ENCODE assay signal across 23 cellular contexts in the genomic region with DNA sequence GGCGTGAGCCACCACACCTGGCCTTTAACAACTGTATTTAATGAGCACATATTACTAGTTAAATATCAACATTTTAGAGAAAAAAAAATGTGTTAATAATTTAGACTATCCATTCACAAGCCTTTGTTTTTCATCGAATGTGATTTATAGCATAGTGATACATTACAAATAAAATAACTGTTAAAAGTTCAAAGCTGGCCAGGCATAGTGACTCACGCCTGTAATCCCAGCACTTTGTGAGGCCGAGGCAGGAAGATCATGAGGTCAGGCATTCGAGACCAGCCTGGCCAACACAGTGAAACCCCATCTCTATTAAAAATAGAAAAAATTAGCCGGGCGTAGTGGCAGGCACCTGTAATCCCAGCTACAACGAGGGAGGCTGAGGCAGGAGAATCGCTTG.
DNase-seq lines count a peak whose midpoint lies in the region; ATAC-seq and TF ChIP-seq lines count a peak whose summit lies in the region.
"Had no signal": no experiment of that assay in that cellular context is flagged by ENCODE, and none has a peak within 500 bp of the region (broad histone marks: within the 10 kb centered on the region; RNA-seq: fewer than 3 reads in every experiment).

No MANE protein-coding gene starts in this region.

- ATAC-seq in RWPE2 (ENCODE audit: low read depth) (peak; percentile 29; the same call in 1 of the 3 replicates), aorta (ENCODE audit: low FRiP score) (no peak), GM18868 (IDR thresholded peaks at IDR 0.05; ENCODE audit: unreplicated experiment) (no peak)

- in situ Hi-C loops in GM23248 (cut with MboI), result no loop called here

- H3K4me2 ChIP-seq in GM23248 (ENCODE audit: unreplicated experiment), result no peak overlapping the region
- no peak overlapping the region for H3K4me2 ChIP-seq in osteoblast (ENCODE audit: insufficient read depth, low read length)
- H3K4me2 ChIP-seq: PC-9 had no signal

- H3K36me3 ChIP-seq in GM23248 (ENCODE audit: low read depth), result no peaks in the 10 kb centered on the region
- H3K36me3 ChIP-seq in RWPE2 (ENCODE audit: low read depth), result no peaks in the 10 kb centered on the region
- no peaks in the 10 kb centered on the region for H3K36me3 ChIP-seq in osteoblast (ENCODE audit: insufficient read depth, low read length)
- no peaks in the 10 kb centered on the region for H3K36me3 ChIP-seq in aorta (ENCODE audit: control insufficient read depth in 1 of 2, insufficient read depth in 2 of 2, low read length in 1 of 2)

- H3K9me2 ChIP-seq in GM23248 (ENCODE audit: insufficient read depth), result no peaks in the 10 kb centered on the region

- H3F3A ChIP-seq in GM23248 (ENCODE audit: insufficient read depth), result no peaks in the 10 kb centered on the region

- no peaks in the 10 kb centered on the region for H3K79me2 ChIP-seq in GM23248 (ENCODE audit: insufficient read depth)
- H3K79me2 ChIP-seq in osteoblast (ENCODE audit: insufficient read depth, low read length), result no peaks in the 10 kb centered on the region

- H3K9ac ChIP-seq in GM23248, result no peak overlapping the region

- H3K27ac ChIP-seq in GM23248 (no peak overlapping the region), RWPE2 (ENCODE audit: poor library complexity, severe bottlenecking) (no peak overlapping the region), osteoblast (ENCODE audit: low read depth, low read length) (no peak overlapping the region), aorta (ENCODE audit: low read depth in 1 of 2, low read length in 2 of 2) (no peak overlapping the region)
- H3K27ac ChIP-seq: PC-9 had no signal

- intact Hi-C loops in aorta (cut with DNase I), result no loop called here

- H4K20me1 ChIP-seq in GM23248 (ENCODE audit: insufficient read depth), result no peaks in the 10 kb centered on the region
- H4K20me1 ChIP-seq in osteoblast (ENCODE audit: insufficient read depth, low read length), result no peaks in the 10 kb centered on the region

- H3K4me1 ChIP-seq in GM23248 (ENCODE audit: insufficient read depth), result no peaks in the 10 kb centered on the region
- H3K4me1 ChIP-seq in RWPE2 (ENCODE audit: insufficient read depth, poor library complexity, severe bottlenecking), result no peaks in the 10 kb centered on the region
- H3K4me1 ChIP-seq in osteoblast (ENCODE audit: insufficient read depth, low read length), result no peaks in the 10 kb centered on the region
- H3K4me1 ChIP-seq in aorta (ENCODE audit: control insufficient read depth in 1 of 2, insufficient read depth in 2 of 2, low read length in 2 of 2), result no peaks in the 10 kb centered on the region

- no peak overlapping the region for H2AFZ ChIP-seq in GM23248
- H2AFZ ChIP-seq in osteoblast (ENCODE audit: low read length), result no peak overlapping the region
- H2AFZ ChIP-seq: PC-9 had no signal

- WGBS in GM23248 (ENCODE audit: low coverage in 1 of 2, low lambda C conversion rate in 2 of 2, missing lambda C conversion rate in 2 of 2), 2 experiments, result 55 to 60% methylated on average over 9 of the region's 9 CpGs
- WGBS in aorta, 2 donors, result 88 to 93% methylated on average over 9 of the region's 9 CpGs

- H3K27me3 ChIP-seq in GM23248 (replicated peaks; ENCODE audit: insufficient read depth), result no peaks in the 10 kb centered on the region
- H3K27me3 ChIP-seq in RWPE2 (ENCODE audit: insufficient read depth, poor library complexity, severe bottlenecking), result no peaks in the 10 kb centered on the region
- H3K27me3 ChIP-seq in osteoblast (ENCODE audit: insufficient read depth, low read length), result no peaks in the 10 kb centered on the region
- no peaks in the 10 kb centered on the region for H3K27me3 ChIP-seq in aorta (ENCODE audit: control insufficient read depth in 1 of 2, insufficient read depth in 2 of 2, low read length in 1 of 2)

- TF ChIP-seq CTCF in RWPE2 (IDR thresholded peaks at IDR 0.05; ENCODE audit: poor library complexity, severe bottlenecking) (no peak), osteoblast (IDR thresholded peaks at IDR 0.05; ENCODE audit: extremely low read depth, low read depth, low read length) (no peak)

- peak; percentile 59 for DNase-seq in GM23248
- no peak for DNase-seq in RWPE2 (ENCODE audit: low spot score)
- DNase-seq in dermis blood vessel endothelial cell, result peak; percentile 38
- DNase-seq in osteoblast (ENCODE audit: insufficient read length, low spot score, missing footprints), result peak; percentile 9
- DNase-seq in aorta, result no peak
- no peak for DNase-seq in NCI-H1092 (lab: John Stamatoyannopoulos, UW)
- DNase-seq in AML-193 (lab: John Stamatoyannopoulos, UW), result no peak
- DNase-seq: C1 segment of cervical spinal cord; CD4-positive, alpha-beta memory T cell; COR-L47; DMS79; EL; GDM1; KG1; NCI-H1048; NCI-H1417 treated with DMSO at 0.1 percent for 48 hours; NCI-H1694 treated with DMSO at 0.1 percent for 48 hours; NCI-H2081; NCI-H2227 treated with DMSO at 0.1 percent for 48 hours; NCI-H526 treated with DMSO at 0.1 percent for 48 hours; PC-9; Right ventricle myocardium superior had no signal

- H3K4me3 ChIP-seq in GM23248 (no peak overlapping the region), RWPE2 (ENCODE audit: severe bottlenecking) (no peak overlapping the region), osteoblast (ENCODE audit: insufficient read depth, low read length) (no peak overlapping the region), aorta (ENCODE audit: low read length in 2 of 2) (no peak overlapping the region)
- H3K4me3 ChIP-seq: PC-9 had no signal

- H3K9me3 ChIP-seq in GM23248 (ENCODE audit: low read depth) (no peaks in the 10 kb centered on the region), RWPE2 (ENCODE audit: severe bottlenecking) (no peaks in the 10 kb centered on the region), osteoblast (ENCODE audit: low read depth, low read length) (no peaks in the 10 kb centered on the region), aorta (ENCODE audit: control insufficient read depth, low read length) (no peaks in the 10 kb centered on the region)

Comparison
In these comparisons a context has a peak if more than half of its experiments do, and no peak if none do; other contexts are left out.
1. DNase-seq: peak in GM23248 (single experiment), dermis blood vessel endothelial cell (single experiment) and osteoblast (single experiment); none in RWPE2 (single experiment), aorta (0 of 2), NCI-H1092 (single experiment) and AML-193 (0 of 2).